22 cellular contexts compared by ENCODE assay signal in genomic region chr21:46570119-46570518, GRCh38. TPM values are rescaled to one million over a fixed set of nuclear protein-coding genes. Genes with fewer than 3 reads are reported as not detected.
DNase-seq lines count a peak whose midpoint lies in the region; ATAC-seq and TF ChIP-seq lines count a peak whose summit lies in the region.
"Had no signal": no experiment of that assay in that cellular context is flagged by ENCODE, and none has a peak within 500 bp of the region (broad histone marks: within the 10 kb centered on the region; RNA-seq: fewer than 3 reads in every experiment).

No MANE protein-coding gene starts in this region.

- intact Hi-C loops in left cardiac atrium (cut with DNase I) = no loop called here
- intact Hi-C loops in naive thymus-derived CD4-positive, alpha-beta T cell (cut with micrococcal nuclease) = no loop called here
- intact Hi-C loops in upper lobe of right lung (cut with DNase I) = no loop called here

- CTCF ChIA-PET in naive thymus-derived CD4-positive, alpha-beta T cell (lab: Charles Lee) = no interaction called here

- peaks cover 0 to 9% of the 10 kb centered on the region in 2 experiments for H3K9me3 ChIP-seq in CD4-positive, CD25-positive, alpha-beta regulatory T cell (ENCODE audit: control insufficient read depth in 2 of 2, low read length in 2 of 2)
- H3K9me3 ChIP-seq in naive thymus-derived CD4-positive, alpha-beta T cell (ENCODE audit: control insufficient read depth in 2 of 3, low read length in 3 of 3) = peaks cover 0 to 7% (median 0%) of the 10 kb centered on the region in 3 experiments
- H3K9me3 ChIP-seq in upper lobe of right lung = no peaks in the 10 kb centered on the region
- H3K9me3 ChIP-seq: A549 had no signal

- H3K27me3 ChIP-seq in CD4-positive, CD25-positive, alpha-beta regulatory T cell (ENCODE audit: control insufficient read depth, insufficient read depth, low read length) = no peaks in the 10 kb centered on the region
- H3K27me3 ChIP-seq in naive thymus-derived CD4-positive, alpha-beta T cell (ENCODE audit: control insufficient read depth in 2 of 2, insufficient read depth in 2 of 2, low read length in 2 of 2) = no peaks in the 10 kb centered on the region
- H3K27me3 ChIP-seq in upper lobe of right lung = no peaks in the 10 kb centered on the region

- H3K4me1 Mint-ChIP-seq in CD4-positive, CD25-positive, alpha-beta regulatory T cell = peaks cover 1 to 10% (median 8%) of the 10 kb centered on the region in 4 donors
- peaks cover 11 to 78% (median 65%) of the 10 kb centered on the region in 7 donors for H3K4me1 Mint-ChIP-seq in naive thymus-derived CD4-positive, alpha-beta T cell

- peaks cover 65% of the 10 kb centered on the region for H3K36me3 Mint-ChIP-seq in CD4-positive, CD25-positive, alpha-beta regulatory T cell
- H3K36me3 Mint-ChIP-seq in naive thymus-derived CD4-positive, alpha-beta T cell = peaks cover 23 to 75% (median 68%) of the 10 kb centered on the region in 5 donors

- no peak overlapping the region for H3K27ac ChIP-seq in CD4-positive, CD25-positive, alpha-beta regulatory T cell (ENCODE audit: insufficient read depth, low read length, poor library complexity, severe bottlenecking)
- no peak overlapping the region for H3K27ac ChIP-seq in naive thymus-derived CD4-positive, alpha-beta T cell (ENCODE audit: low read depth, low read length)
- no peak overlapping the region for H3K27ac ChIP-seq in upper lobe of right lung
- H3K27ac ChIP-seq: A549 had no signal

- peaks cover 0 to 12% (median 2%) of the 10 kb centered on the region in 7 donors for H3K9me3 Mint-ChIP-seq in CD4-positive, CD25-positive, alpha-beta regulatory T cell
- H3K9me3 Mint-ChIP-seq in naive thymus-derived CD4-positive, alpha-beta T cell = peaks cover 0 to 20% (median 7%) of the 10 kb centered on the region in 11 donors

- no peak for DNase-seq in CD4-positive, CD25-positive, alpha-beta regulatory T cell
- DNase-seq in NCI-H526 (lab: John Stamatoyannopoulos, UW) = peak; percentile 50 to 55
- no peak for DNase-seq in left cardiac atrium
- no peak for DNase-seq in naive thymus-derived CD4-positive, alpha-beta T cell
- no peak for DNase-seq in RPMI8226
- no peak for DNase-seq in cerebellar nuclear complex (lab: John Stamatoyannopoulos, UW)
- no peak for DNase-seq in upper lobe of right lung
- DNase-seq: Calu3; CD4-positive, alpha-beta memory T cell; Karpas-422; NCI-H1694; NCI-H2081; NCI-H2171; NCI-H345; NCI-H524; OCI-M1; SHP77 had no signal

- no peaks in the 10 kb centered on the region for H3K4me1 ChIP-seq in CD4-positive, CD25-positive, alpha-beta regulatory T cell (ENCODE audit: control insufficient read depth, insufficient read depth, low read length, poor library complexity, severe bottlenecking)
- peaks cover 0 to 18% of the 10 kb centered on the region in 2 donors for H3K4me1 ChIP-seq in naive thymus-derived CD4-positive, alpha-beta T cell (ENCODE audit: control insufficient read depth in 2 of 2, insufficient read depth in 2 of 2, low read length in 2 of 2)
- H3K4me1 ChIP-seq in upper lobe of right lung = no peaks in the 10 kb centered on the region
- H3K4me1 ChIP-seq: A549 had no signal

- POLR2A ChIA-PET in naive thymus-derived CD4-positive, alpha-beta T cell (lab: Charles Lee) = interaction anchor here (0.8 to 1.2 kb wide), 3 partner anchors 13 to 64 kb away, joined by 3 read pairs; no protein-coding TSS in a partner anchor

- H3K4me3 Mint-ChIP-seq in CD4-positive, CD25-positive, alpha-beta regulatory T cell = no peak overlapping the region
- H3K4me3 Mint-ChIP-seq in naive thymus-derived CD4-positive, alpha-beta T cell = no peak overlapping the region
- H3K4me3 Mint-ChIP-seq: CD4-positive, alpha-beta memory T cell had no signal

- no peak for ATAC-seq in CD4-positive, CD25-positive, alpha-beta regulatory T cell (ENCODE audit: low read depth in 2 of 2)
- peak; percentile 41 to 70 for ATAC-seq in left cardiac atrium
- ATAC-seq in naive thymus-derived CD4-positive, alpha-beta T cell = no peak
- ATAC-seq in GM21825 (IDR thresholded peaks at IDR 0.05; ENCODE audit: unreplicated experiment) = no peak
- ATAC-seq in upper lobe of right lung = no peak
- ATAC-seq: A549, HCT116 had no signal

- H3K27ac Mint-ChIP-seq in CD4-positive, CD25-positive, alpha-beta regulatory T cell = peak overlapping the region; percentile 28 to 74 (median 31)
- peak overlapping the region in 6 of 9 donors; percentile 9 to 80 (median 55) for H3K27ac Mint-ChIP-seq in naive thymus-derived CD4-positive, alpha-beta T cell

- TF ChIP-seq CTCF in upper lobe of right lung (IDR thresholded peaks at IDR 0.05) = no peak

- peaks cover 63% of the 10 kb centered on the region for H3K36me3 ChIP-seq in CD4-positive, CD25-positive, alpha-beta regulatory T cell (ENCODE audit: control insufficient read depth, insufficient read depth, low read length)
- H3K36me3 ChIP-seq in naive thymus-derived CD4-positive, alpha-beta T cell (ENCODE audit: control insufficient read depth in 2 of 3, insufficient read depth in 3 of 3, low read length in 3 of 3) = peaks cover 14 to 62% (median 21%) of the 10 kb centered on the region in 3 experiments
- peaks cover 54% of the 10 kb centered on the region for H3K36me3 ChIP-seq in upper lobe of right lung

- H3K27me3 Mint-ChIP-seq in CD4-positive, CD25-positive, alpha-beta regulatory T cell = no peaks in the 10 kb centered on the region
- H3K27me3 Mint-ChIP-seq in naive thymus-derived CD4-positive, alpha-beta T cell = no peaks in the 10 kb centered on the region
- H3K27me3 Mint-ChIP-seq: CD4-positive, alpha-beta memory T cell had no signal

- no peak overlapping the region for H3K4me3 ChIP-seq in CD4-positive, CD25-positive, alpha-beta regulatory T cell (ENCODE audit: low read depth, low read length)
- no peak overlapping the region for H3K4me3 ChIP-seq in naive thymus-derived CD4-positive, alpha-beta T cell (ENCODE audit: low read length)
- H3K4me3 ChIP-seq in upper lobe of right lung = no peak overlapping the region
- H3K4me3 ChIP-seq: A549 had no signal

RNA-seq across cellular contexts. Expression of gene S100B, which starts 34.8 kb away (rescaled TPM):
- total RNA-seq in CD4-positive, CD25-positive, alpha-beta regulatory T cell = not detected
- under 1 TPM in 1 of 4 donors, not detected in 3; 0.54 TPM for polyA plus RNA-seq in CD4-positive, CD25-positive, alpha-beta regulatory T cell
- total RNA-seq in left cardiac atrium (10 to 100 TPM; 12.8 to 41.0 TPM), upper lobe of right lung (4.5 TPM)
- total RNA-seq in naive thymus-derived CD4-positive, alpha-beta T cell = 1 to 10 TPM in 1 of 5 experiments, under 1 TPM in 4; 0.27 to 2.3 (median 0.95) TPM
- polyA plus RNA-seq in naive thymus-derived CD4-positive, alpha-beta T cell = 1 to 10 TPM; 1.1 to 7.0 TPM
- total RNA-seq: Calu3; CD4-positive, alpha-beta memory T cell; M059J had no signal
- polyA plus RNA-seq: A549, BJ had no signal

Comparison
In these comparisons a context has a peak if more than half of its experiments do, and no peak if none do; other contexts are left out.
1. ATAC-seq: peak in left cardiac atrium (2 of 2); none in CD4-positive, CD25-positive, alpha-beta regulatory T cell (0 of 2), naive thymus-derived CD4-positive, alpha-beta T cell (single experiment), GM21825 (single experiment) and upper lobe of right lung (single experiment).
2. DNase-seq: peak in NCI-H526 (2 of 2); none in CD4-positive, CD25-positive, alpha-beta regulatory T cell (0 of 3), left cardiac atrium (single experiment), naive thymus-derived CD4-positive, alpha-beta T cell (0 of 9), RPMI8226 (single experiment), cerebellar nuclear complex (0 of 2) and upper lobe of right lung (single experiment).